17 cellular contexts compared by ENCODE assay signal in the genomic region with DNA sequence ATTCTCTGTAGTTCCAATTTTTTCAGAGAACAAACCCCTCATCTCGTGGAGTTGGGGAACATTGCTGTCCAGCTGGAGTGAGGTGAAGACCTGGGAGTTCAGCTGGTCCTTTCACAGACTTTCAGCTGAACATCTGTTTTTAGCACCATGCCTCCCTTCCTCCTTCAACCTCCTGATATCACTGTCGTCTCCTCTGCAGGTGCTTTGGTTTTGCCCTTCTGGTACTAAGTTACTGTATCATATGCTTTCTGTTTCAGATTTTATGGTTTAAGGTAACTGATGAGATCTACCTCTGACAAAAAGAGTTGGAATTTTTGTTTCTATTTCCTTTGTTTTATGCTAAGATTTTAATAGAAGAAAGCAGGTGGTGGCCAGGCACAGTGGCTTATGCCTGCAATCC.
A peak's percentile ranks its signal among the peaks of the same experiment; 100 is the strongest.
DNase-seq lines count a peak whose midpoint lies in the region; ATAC-seq, FAIRE-seq and TF ChIP-seq lines count a peak whose summit lies in the region.
"Had no signal": no experiment of that assay in that cellular context is flagged by ENCODE, and none has a peak within 500 bp of the region (broad histone marks: within the 10 kb centered on the region; RNA-seq: fewer than 3 reads in every experiment).

No MANE protein-coding gene starts in this region.

- no peak overlapping the region for H3K27ac Mint-ChIP-seq in central memory CD8-positive, alpha-beta T cell (ENCODE audit: low read depth)

- H3K27me3 ChIP-seq in right lobe of liver: no peaks in the 10 kb centered on the region
- H3K27me3 ChIP-seq: gastroesophageal sphincter, left lung, SJCRH30 had no signal

- H3K4me1 ChIP-seq in right lobe of liver: no peaks in the 10 kb centered on the region
- H3K4me1 ChIP-seq: gastroesophageal sphincter, left lung, SJCRH30 had no signal

- TF ChIP-seq CTCF in right lobe of liver (IDR thresholded peaks at IDR 0.05): no peak

- H3K9me3 Mint-ChIP-seq in central memory CD8-positive, alpha-beta T cell: peaks cover 13% of the 10 kb centered on the region

- ATAC-seq in GM19467 (IDR thresholded peaks at IDR 0.05; ENCODE audit: unreplicated experiment) (peak; percentile 83), HG03139 (IDR thresholded peaks at IDR 0.05; ENCODE audit: unreplicated experiment) (peak; percentile 58), right lobe of liver (no peak)
- no peak for ATAC-seq in central memory CD8-positive, alpha-beta T cell (replicated peaks; ENCODE audit: extremely low read depth, poor library complexity, severe bottlenecking)
- ATAC-seq: gastroesophageal sphincter, left lung had no signal

- no peaks in the 10 kb centered on the region for H3K27me3 Mint-ChIP-seq in central memory CD8-positive, alpha-beta T cell

- intact Hi-C loops in right lobe of liver (cut with DNase I): no loop called here

- TF ChIP-seq POLR2A in right lobe of liver (IDR thresholded peaks at IDR 0.05): no peak

- H3K9me3 ChIP-seq in right lobe of liver: no peaks in the 10 kb centered on the region
- H3K9me3 ChIP-seq: gastroesophageal sphincter had no signal

- H3K4me3 ChIP-seq in right lobe of liver: no peak overlapping the region
- H3K4me3 ChIP-seq: gastroesophageal sphincter, left lung, SJCRH30 had no signal

- FAIRE-seq in GM18507 (lab: Jason Lieb, UNC): peak; percentile 70

- 93% methylated on average over 2 of the region's 2 CpGs for WGBS in right lobe of liver (ENCODE audit: insufficient coverage, low coverage, low lambda C conversion rate, missing lambda C conversion rate)

- peak overlapping the region; percentile 25 for H3K4me3 Mint-ChIP-seq in central memory CD8-positive, alpha-beta T cell

- peaks cover 6% of the 10 kb centered on the region for H3K36me3 Mint-ChIP-seq in central memory CD8-positive, alpha-beta T cell (ENCODE audit: insufficient read depth)

- no peak overlapping the region for H3K27ac ChIP-seq in right lobe of liver
- H3K27ac ChIP-seq: gastroesophageal sphincter, left lung, SJCRH30 had no signal

- DNase-seq in GM18507 (ENCODE audit: extremely low spot score, insufficient read length, low read depth) (no peak), NCI-H345 treated with DMSO at 0.1 percent for 48 hours (lab: John Stamatoyannopoulos, UW; ENCODE audit: unreplicated experiment) (no peak), right lobe of liver (no peak), NCI-H2081 (lab: John Stamatoyannopoulos, UW) (no peak)
- no peak for DNase-seq in central memory CD8-positive, alpha-beta T cell (ENCODE audit: low spot score in 2 of 2)
- DNase-seq in stimulated activated CD4-positive, alpha-beta T cell treated with anti-CD3 and anti-CD28 coated beads, Interleukin-4, amount 100 ng/mL, for 1 hour: no peak
- DNase-seq: activated CD4-positive, CD25-positive, alpha-beta regulatory T cell treated with anti-CD3 and anti-CD28 coated beads, Interleukin-2, amount 50 U/mL, for 72 hours; effector CD4-positive, alpha-beta T cell; H7; left lung; MV-4-11; NCI-H526; SJCRH30; stimulated activated CD4-positive, alpha-beta T cell treated with anti-CD3 and anti-CD28 coated beads, Interleukin-15, amount 100 ng/mL, for 24 hours had no signal

- H3K4me1 Mint-ChIP-seq in central memory CD8-positive, alpha-beta T cell: peaks cover 5% of the 10 kb centered on the region

- H3K36me3 ChIP-seq in right lobe of liver: no peaks in the 10 kb centered on the region
- H3K36me3 ChIP-seq: SJCRH30 had no signal

Comparison
In these comparisons a context has a peak if more than half of its experiments do, and no peak if none do; other contexts are left out.
1. ATAC-seq: peak in GM19467 (single experiment) and HG03139 (single experiment); none in central memory CD8-positive, alpha-beta T cell (single experiment) and right lobe of liver (0 of 4).